8 cellular contexts compared by ENCODE assay signal in the genomic region with DNA sequence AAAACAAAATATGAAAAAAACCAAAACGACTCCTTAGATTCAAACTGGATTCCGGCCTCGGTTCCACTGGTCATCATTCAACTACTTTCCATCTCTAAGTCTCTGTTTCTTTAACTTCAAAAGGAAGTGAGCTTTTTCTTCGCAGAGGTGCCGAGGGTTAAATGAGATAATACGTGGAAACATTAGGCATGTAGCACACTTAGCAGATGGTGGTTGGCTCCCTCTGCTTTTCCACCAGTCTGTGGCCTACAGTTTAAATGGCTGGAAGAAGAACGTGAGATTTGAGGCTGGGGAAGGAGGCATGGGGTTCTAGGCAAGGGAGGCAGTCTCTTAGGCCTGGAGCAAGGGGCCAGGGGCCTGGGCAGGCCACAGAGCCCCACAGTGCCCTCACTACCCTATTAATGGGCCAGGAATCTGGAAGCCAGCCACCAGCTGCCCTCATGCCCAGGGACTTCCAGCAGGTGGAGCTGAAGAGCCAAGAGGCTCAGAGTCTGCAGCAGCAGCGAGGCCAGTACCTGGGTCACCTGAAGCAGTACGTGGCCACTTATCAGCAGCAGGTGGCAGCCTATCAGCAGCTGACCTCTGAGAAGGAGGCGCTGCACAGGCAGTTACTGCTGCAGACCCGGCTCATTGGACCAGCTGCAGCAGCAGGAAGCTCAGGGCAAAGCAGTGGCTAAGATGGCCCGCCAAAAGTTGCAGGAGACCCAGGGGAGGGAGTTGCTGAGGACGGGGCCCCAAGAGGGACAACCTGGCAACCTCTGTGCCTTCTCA. TPM values are rescaled to one million over a fixed set of nuclear protein-coding genes. Genes with fewer than 3 reads are reported as not detected.
A peak's percentile ranks its signal among the peaks of the same experiment; 100 is the strongest.
DNase-seq lines count a peak whose midpoint lies in the region; ATAC-seq, FAIRE-seq and TF ChIP-seq lines count a peak whose summit lies in the region.
"Not testable (repeated sequence)": the region's sequence is repeated elsewhere in the genome, so short reads cannot be mapped to it uniquely, and the experiment has no call there.

No MANE protein-coding gene starts in this region.

- H3K9ac ChIP-seq in colonic mucosa (ENCODE audit: low read depth in 2 of 2, low read length in 2 of 2) = not testable (repeated sequence)

- peak; percentile 92 for TF ChIP-seq CTCF in colonic mucosa (IDR thresholded peaks at IDR 0.05)
- peak; percentile 61 to 87 (median 71) for TF ChIP-seq CTCF in gastrocnemius medialis (IDR thresholded peaks at IDR 0.05 in 4 of 5, conservative IDR thresholded peaks at IDR 0.05 in 1 of 5)
- peak; percentile 90 for TF ChIP-seq CTCF in upper lobe of right lung (IDR thresholded peaks at IDR 0.05)

- peak; percentile 59 for DNase-seq in GDM1 (lab: John Stamatoyannopoulos, UW)
- peak; percentile 28 for DNase-seq in NCI-H1048 (lab: John Stamatoyannopoulos, UW)
- DNase-seq in RCC 7860 (ENCODE audit: low spot score) = peak; percentile 52
- peak; percentile 37 to 51 (median 40) for DNase-seq in activated CD8-positive, alpha-beta memory T cell treated with anti-CD3 and anti-CD28 coated beads for 48 hours (ENCODE audit: low read depth in 2 of 3, low spot score in 2 of 3)
- peak; percentile 93 for DNase-seq in colonic mucosa
- DNase-seq in islet precursor cell = peak; percentile 97
- DNase-seq in gastrocnemius medialis = peak; percentile 38 to 71
- peak; percentile 91 for DNase-seq in upper lobe of right lung

- TF ChIP-seq POLR2A in gastrocnemius medialis (IDR thresholded peaks at IDR 0.05) = not testable (repeated sequence)

- not testable (repeated sequence) for H3K4me1 ChIP-seq in colonic mucosa, gastrocnemius medialis, upper lobe of right lung

- H3K36me3 ChIP-seq in colonic mucosa, gastrocnemius medialis, upper lobe of right lung: not testable (repeated sequence)

- intact Hi-C loops in colonic mucosa (cut with DNase I); gastrocnemius medialis (cut with DNase I; ENCODE audit: low total_unique reads); upper lobe of right lung (cut with DNase I): not testable (repeated sequence)

- H3K27me3 ChIP-seq in colonic mucosa, gastrocnemius medialis, upper lobe of right lung: not testable (repeated sequence)

- not testable (repeated sequence) for FAIRE-seq in RCC 7860 (lab: Jason Lieb, UNC)

- H3K27ac ChIP-seq in colonic mucosa, gastrocnemius medialis, upper lobe of right lung: not testable (repeated sequence)

- peak overlapping the region; percentile 10 for H3K4me3 ChIP-seq in colonic mucosa
- H3K4me3 ChIP-seq in gastrocnemius medialis, upper lobe of right lung: not testable (repeated sequence)

- ATAC-seq in gastrocnemius medialis (peak in 1 of 2 donors; percentile 68), upper lobe of right lung (peak; percentile 99)

- H3K9me3 ChIP-seq in colonic mucosa, gastrocnemius medialis, upper lobe of right lung: not testable (repeated sequence)

- in situ Hi-C loops in gastrocnemius medialis (cut with MboI; ENCODE audit: low sequenced_read_pairs in 4 of 4) = not testable (repeated sequence)

RNA-seq across cellular contexts. Expression of a gene that starts 27.8 kb away (rescaled TPM):
- total RNA-seq in colonic mucosa (10 to 100 TPM; 56.5 to 60.4 TPM), gastrocnemius medialis (100 to 1,000 TPM; 160 to 323 (median 274) TPM), upper lobe of right lung (75.0 TPM)

RNA-seq across cellular contexts. Expression of a gene that starts 43.9 kb away (rescaled TPM):
- total RNA-seq in colonic mucosa (1 to 10 TPM in 1 of 2 donors, under 1 TPM in 1; 0.35 to 1.2 TPM), gastrocnemius medialis (not detected), upper lobe of right lung (not detected)

RNA-seq across cellular contexts. Expression of a gene that starts 58.9 kb away (rescaled TPM):
- total RNA-seq in colonic mucosa (10 to 100 TPM; 13.7 to 13.9 TPM), gastrocnemius medialis (10 to 100 TPM in 1 of 4 donors, 1 to 10 TPM in 3; 2.1 to 17.1 (median 5.4) TPM), upper lobe of right lung (3.6 TPM)

RNA-seq across cellular contexts. Expression of a gene that starts 59.2 kb away (rescaled TPM):
- total RNA-seq in colonic mucosa = 10 to 100 TPM; 14.4 to 18.6 TPM
- 1 to 10 TPM; 1.8 to 6.9 (median 4.3) TPM for total RNA-seq in gastrocnemius medialis
- 11.2 TPM for total RNA-seq in upper lobe of right lung

RNA-seq across cellular contexts. Expression of a gene that starts 59.5 kb away (rescaled TPM):
- 100 to 1,000 TPM; 212 to 216 TPM for total RNA-seq in colonic mucosa
- total RNA-seq in gastrocnemius medialis = 10 to 100 TPM; 15.5 to 43.4 (median 30.7) TPM
- 62.8 TPM for total RNA-seq in upper lobe of right lung

Comparison
In these comparisons a context has a peak if more than half of its experiments do, and no peak if none do; other contexts are left out.
1. DNase-seq: peak in every context shown above with its lines; median percentile 97 in islet precursor cell; 93 in colonic mucosa; 91 in upper lobe of right lung; 59 in GDM1; 54 in gastrocnemius medialis; 52 in RCC 7860; 40 in activated CD8-positive, alpha-beta memory T cell treated with anti-CD3 and anti-CD28 coated beads for 48 hours; 28 in NCI-H1048.